ENCODE assay signal across 11 cellular contexts in genomic region chr11:57481915-57482781, GRCh38. TPM values are rescaled to one million over a fixed set of nuclear protein-coding genes. Genes with fewer than 3 reads are reported as not detected.
DNase-seq lines count a peak whose midpoint lies in the region; ATAC-seq and TF ChIP-seq lines count a peak whose summit lies in the region.
"Had no signal": no experiment of that assay in that cellular context is flagged by ENCODE, and none has a peak within 500 bp of the region (broad histone marks: within the 10 kb centered on the region; RNA-seq: fewer than 3 reads in every experiment).

No MANE protein-coding gene starts in this region.

- H3K27me3 ChIP-seq in BJ (ENCODE audit: control insufficient read depth, insufficient read depth, low read length) = peaks cover 10% of the 10 kb centered on the region
- peaks cover 69% of the 10 kb centered on the region for H3K27me3 ChIP-seq in endodermal cell (ENCODE audit: control insufficient read depth, insufficient read depth, low read length, poor library complexity, severe bottlenecking)
- H3K27me3 ChIP-seq in neuron (ENCODE audit: insufficient read depth, low read length) = peaks cover 5% of the 10 kb centered on the region
- H3K27me3 ChIP-seq: thyroid gland had no signal

- POLR2A ChIA-PET in BJ (lab: Charles Lee) = no interaction called here

- H3K27ac Mint-ChIP-seq in IgD-negative memory B cell (peak overlapping the region in 1 of 3 donors; percentile 26), endodermal cell (no peak overlapping the region)

- no peak for DNase-seq in BJ (ENCODE audit: low read depth)
- peak; percentile 63 for DNase-seq in endodermal cell
- DNase-seq in AG08395 (ENCODE audit: low spot score) = no peak
- DNase-seq in SW480 (ENCODE audit: low spot score) = no peak
- DNase-seq: DMS153, NCI-H774 had no signal

- H3K36me3 Mint-ChIP-seq in IgD-negative memory B cell = peaks cover 2% of the 10 kb centered on the region
- H3K36me3 Mint-ChIP-seq in endodermal cell (ENCODE audit: low read depth) = no peaks in the 10 kb centered on the region

- CTCF ChIA-PET in BJ (lab: Yijun Ruan, JAX) = interaction anchor here (1.2 to 10.3 kb wide), 10 partner anchors 8 to 158 kb away, joined by 3 to 188 read pairs (median 21); partner anchors contain the start of genes RTN4RL2, SLC43A1 and UBE2L6

- H3K9ac ChIP-seq in endodermal cell (ENCODE audit: extremely low read depth, low read length, poor library complexity, severe bottlenecking) = no peak overlapping the region

- H3K27me3 Mint-ChIP-seq in IgD-negative memory B cell (peaks cover 21% of the 10 kb centered on the region), endodermal cell (ENCODE audit: insufficient read depth) (peaks cover 73% of the 10 kb centered on the region)

- H2AFZ ChIP-seq in neuron (ENCODE audit: low read depth, low read length) = no peak overlapping the region

- WGBS in endodermal cell (ENCODE audit: insufficient coverage in 1 of 2, insufficient read length in 1 of 2), 2 experiments = 8 to 13% methylated on average over 19 to 43 of the region's 44 CpGs

- no peak overlapping the region for H3K27ac ChIP-seq in endodermal cell (ENCODE audit: low read depth, low read length)
- H3K27ac ChIP-seq: thyroid gland had no signal

- H3K4me1 ChIP-seq in endodermal cell (ENCODE audit: control insufficient read depth, insufficient read depth, low read length) = peaks cover 4% of the 10 kb centered on the region
- peaks cover 35% of the 10 kb centered on the region for H3K4me1 ChIP-seq in neuron (ENCODE audit: insufficient read depth, low read length)

- H3K4me1 Mint-ChIP-seq in IgD-negative memory B cell (peaks cover 23 to 36% (median 25%) of the 10 kb centered on the region in 3 donors), endodermal cell (peaks cover 13% of the 10 kb centered on the region)

- no peak for TF ChIP-seq CTCF in BJ (IDR thresholded peaks at IDR 0.05; ENCODE audit: insufficient read depth, low read depth, low read length)
- TF ChIP-seq CTCF in endodermal cell (conservative IDR thresholded peaks at IDR 0.05) = no peak

- peak overlapping the region; percentile 26; the same call in 1 of the 2 replicates for H3K4me3 ChIP-seq in BJ (ENCODE audit: low read depth, low read length)
- peak overlapping the region; percentile 70 for H3K4me3 ChIP-seq in endodermal cell (ENCODE audit: low read length)
- peak overlapping the region; percentile 51 for H3K4me3 ChIP-seq in neuron (ENCODE audit: low read length)

- no peaks in the 10 kb centered on the region for H3K9me3 Mint-ChIP-seq in IgD-negative memory B cell
- H3K9me3 Mint-ChIP-seq in endodermal cell = no peaks in the 10 kb centered on the region

- H3K36me3 ChIP-seq in BJ (ENCODE audit: control insufficient read depth, insufficient read depth, low read length) (peaks cover 2% of the 10 kb centered on the region; the same call in 1 of the 2 replicates), endodermal cell (ENCODE audit: control insufficient read depth, insufficient read depth, low read length) (no peaks in the 10 kb centered on the region), neuron (ENCODE audit: insufficient read depth, low read length) (no peaks in the 10 kb centered on the region)

- peak overlapping the region; percentile 36 to 72 (median 62) for H3K4me3 Mint-ChIP-seq in IgD-negative memory B cell
- peak overlapping the region; percentile 52 for H3K4me3 Mint-ChIP-seq in endodermal cell

- no peak for ATAC-seq in HG02870 (IDR thresholded peaks at IDR 0.05; ENCODE audit: unreplicated experiment)
- ATAC-seq in GM19324 (IDR thresholded peaks at IDR 0.05; ENCODE audit: low FRiP score, unreplicated experiment) = no peak

- no peaks in the 10 kb centered on the region for H3K9me3 ChIP-seq in endodermal cell (ENCODE audit: control insufficient read depth, low read length)
- H3K9me3 ChIP-seq in neuron (ENCODE audit: low read length) = no peaks in the 10 kb centered on the region
- H3K9me3 ChIP-seq: thyroid gland had no signal

RNA-seq across cellular contexts. Expression of gene RTN4RL2, which starts 21.8 kb away (rescaled TPM):
- 0.10 and 0.43 TPM in 2 replicates for polyA plus RNA-seq in BJ (2011; rRNA removed)
- polyA minus RNA-seq in BJ (2011; rRNA and poly(A)+ RNA removed) = not detected in 2 replicates
- 0.14 TPM for polyA plus RNA-seq in IgD-negative memory B cell
- 1 to 10 TPM in 1 of 2 donors, under 1 TPM in 1; 0.97 to 1.5 TPM for total RNA-seq in endodermal cell
- 13.5 TPM for polyA plus RNA-seq in endodermal cell (2013, experiment 1 of 2)
- polyA plus RNA-seq in endodermal cell (2013, experiment 2 of 2) = 14.4 TPM

RNA-seq across cellular contexts. Expression of gene SLC43A1, which starts 33.4 kb away (rescaled TPM):
- polyA plus RNA-seq in BJ (2011; rRNA removed) (11.8 and 23.4 TPM in 2 replicates), IgD-negative memory B cell (7.2 TPM)
- polyA minus RNA-seq in BJ (2011; rRNA and poly(A)+ RNA removed) = 13.3 and 17.9 TPM in 2 replicates
- 1 to 10 TPM; 8.4 to 9.1 TPM for total RNA-seq in endodermal cell
- polyA plus RNA-seq in endodermal cell (2013, experiment 1 of 2) = 4.0 TPM
- polyA plus RNA-seq in endodermal cell (2013, experiment 2 of 2) = 2.1 TPM

RNA-seq across cellular contexts. Expression of gene TIMM10, which starts 48.4 kb away (rescaled TPM):
- polyA plus RNA-seq in BJ (2011; rRNA removed) (90.5 and 91.7 TPM in 2 replicates), IgD-negative memory B cell (63.5 TPM)
- polyA minus RNA-seq in BJ (2011; rRNA and poly(A)+ RNA removed) = 11.3 and 24.7 TPM in 2 replicates
- total RNA-seq in endodermal cell = 10 to 100 TPM; 77.4 to 79.8 TPM
- polyA plus RNA-seq in endodermal cell (2013, experiment 1 of 2) = 53.9 TPM
- 49.5 TPM for polyA plus RNA-seq in endodermal cell (2013, experiment 2 of 2)

RNA-seq across cellular contexts. Expression of gene SLC43A3, which starts 55.2 kb away (rescaled TPM):
- polyA plus RNA-seq in BJ (2011; rRNA removed) = 16.7 and 26.7 TPM in 2 replicates
- 11.7 and 22.9 TPM in 2 replicates for polyA minus RNA-seq in BJ (2011; rRNA and poly(A)+ RNA removed)
- polyA plus RNA-seq in IgD-negative memory B cell = 15.8 TPM
- total RNA-seq in endodermal cell = 10 to 100 TPM; 10.6 to 13.8 TPM
- 14.6 TPM for polyA plus RNA-seq in endodermal cell (2013, experiment 1 of 2)
- polyA plus RNA-seq in endodermal cell (2013, experiment 2 of 2) = 14.1 TPM

RNA-seq across cellular contexts. Expression of gene SMTNL1, which starts 55.2 kb away (rescaled TPM):
- polyA plus RNA-seq in BJ (2011; rRNA removed) (not detected in 2 replicates), IgD-negative memory B cell (0.14 TPM)
- polyA minus RNA-seq in BJ (2011; rRNA and poly(A)+ RNA removed) = not detected in 2 replicates
- total RNA-seq in endodermal cell = under 1 TPM; 0.22 TPM
- 0.18 TPM for polyA plus RNA-seq in endodermal cell (2013, experiment 1 of 2)
- 0.46 TPM for polyA plus RNA-seq in endodermal cell (2013, experiment 2 of 2)
- total RNA-seq: thyroid gland had no signal
